In genomic region chr12:14782756-14783155, GRCh38 we compare ENCODE assay signal across 15 cellular contexts. TPM values are rescaled to one million over a fixed set of nuclear protein-coding genes. Genes with fewer than 3 reads are reported as not detected.
"Had no signal": no experiment of that assay in that cellular context is flagged by ENCODE, and none has a peak within 500 bp of the region (broad histone marks: within the 10 kb centered on the region; RNA-seq: fewer than 3 reads in every experiment).

No MANE protein-coding gene starts in this region.

- H3K4me3 ChIP-seq: breast epithelium, smooth muscle cell, thyroid gland had no signal

- H3K4me3 Mint-ChIP-seq: activated CD8-positive, alpha-beta T cell treated with anti-CD3 and anti-CD28 coated beads, Interleukin-2, amount 10 ng/mL, durations not matched to agents 7 days and 5 days; naive B cell had no signal

- H3K36me3 ChIP-seq: breast epithelium had no signal

- H3K9me3 Mint-ChIP-seq: naive B cell had no signal

- H3K27ac ChIP-seq: breast epithelium, thyroid gland had no signal

- H3K27ac Mint-ChIP-seq: activated CD8-positive, alpha-beta T cell treated with anti-CD3 and anti-CD28 coated beads, Interleukin-2, amount 10 ng/mL, durations not matched to agents 7 days and 5 days; naive B cell; progenitor cell of endocrine pancreas had no signal

- H3K27me3 ChIP-seq: breast epithelium, thyroid gland had no signal

- H3K4me2 ChIP-seq: smooth muscle cell had no signal

- H3K27me3 Mint-ChIP-seq: naive B cell, progenitor cell of endocrine pancreas had no signal

- H3K4me1 ChIP-seq: breast epithelium, thyroid gland had no signal

- H3K9me3 ChIP-seq: breast epithelium, thyroid gland had no signal

- DNase-seq: activated CD4-positive, alpha-beta T cell treated with anti-CD3 and anti-CD28 coated beads for 48 hours; activated CD8-positive, alpha-beta memory T cell treated with anti-CD3 and anti-CD28 coated beads, Interleukin-2, amount 50 U/mL, for 48 hours; activated CD8-positive, alpha-beta T cell treated with anti-CD3 and anti-CD28 coated beads, Interleukin-2, amount 10 ng/mL, durations not matched to agents 7 days and 5 days; aorta; dermis blood vessel endothelial cell; erythroblast; hypothalamus; midbrain; naive B cell; right cardiac atrium; thyroid gland had no signal

- ATAC-seq: activated CD8-positive, alpha-beta T cell treated with anti-CD3 and anti-CD28 coated beads, Interleukin-2, amount 10 ng/mL, durations not matched to agents 7 days and 5 days; right cardiac atrium had no signal

RNA-seq across cellular contexts. Expression of gene SMCO3, which starts 31.2 kb away (rescaled TPM):
- total RNA-seq: activated CD8-positive, alpha-beta T cell treated with anti-CD3 and anti-CD28 coated beads, Interleukin-2, amount 10 ng/mL, durations not matched to agents 7 days and 5 days; cerebellum; progenitor cell of endocrine pancreas had no signal
